In the genomic region with DNA sequence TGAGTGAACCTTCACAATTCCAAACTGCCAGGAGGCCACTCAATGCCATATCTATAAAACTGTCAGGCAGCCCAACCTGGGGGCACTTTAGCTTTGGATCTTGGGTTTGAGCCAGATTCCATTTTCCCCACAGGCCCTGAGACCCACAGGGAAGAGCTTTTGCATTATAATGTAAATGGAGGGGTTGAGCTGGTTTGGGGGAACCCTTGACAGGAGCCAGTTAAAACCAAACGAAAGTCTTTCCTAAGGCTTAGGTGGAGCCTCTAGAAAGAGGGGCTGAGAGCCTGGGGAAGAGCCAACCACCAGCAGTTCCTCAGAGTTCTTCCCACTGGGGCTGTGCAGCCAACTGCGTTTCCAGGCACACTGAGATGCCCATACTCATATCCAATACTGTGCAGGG, we compare ENCODE assay signal across 14 cellular contexts. TPM values are rescaled to one million over a fixed set of nuclear protein-coding genes. Genes with fewer than 3 reads are reported as not detected.
DNase-seq lines count a peak whose midpoint lies in the region; ATAC-seq and TF ChIP-seq lines count a peak whose summit lies in the region.
"Had no signal": no experiment of that assay in that cellular context is flagged by ENCODE, and none has a peak within 500 bp of the region (broad histone marks: within the 10 kb centered on the region; RNA-seq: fewer than 3 reads in every experiment).

No MANE protein-coding gene starts in this region.

- ATAC-seq in WTC11, result peak; percentile 65
- ATAC-seq in naive B cell (ENCODE audit: low read depth in 2 of 2), result no peak
- ATAC-seq: Right ventricle myocardium inferior had no signal

- peak overlapping the region in 2 of 4 donors; percentile 73 to 75 for H3K4me3 Mint-ChIP-seq in IgD-negative memory B cell
- no peak overlapping the region; the same call in 1 of the 2 replicates for H3K4me3 Mint-ChIP-seq in WTC11
- peak overlapping the region in 5 of 8 donors; percentile 46 to 81 (median 73) for H3K4me3 Mint-ChIP-seq in naive B cell
- no peak overlapping the region for H3K4me3 Mint-ChIP-seq in activated CD4-positive, alpha-beta T cell treated with anti-CD3 and anti-CD28 coated beads, Interleukin-2, amount 10 ng/mL, durations not matched to agents 24 days and 14 days
- H3K4me3 Mint-ChIP-seq: CD4-positive, alpha-beta T cell had no signal

- no peaks in the 10 kb centered on the region for H3K27me3 ChIP-seq in uterus
- H3K27me3 ChIP-seq: Peyer's patch had no signal

- H3K4me3 ChIP-seq in uterus, result no peak overlapping the region
- H3K4me3 ChIP-seq: Peyer's patch had no signal

- DNase-seq in DMS79 treated with DMSO at 0.1 percent for 48 hours (lab: John Stamatoyannopoulos, UW) (peak; percentile 43), WTC11 (ENCODE audit: low spot score) (no peak), naive B cell (no peak), NOMO-1 treated with dmso at 0.1 percent for 144 hours (lab: John Stamatoyannopoulos, UW; ENCODE audit: unreplicated experiment) (no peak), uterus (no peak), cerebellar cortex (ENCODE audit: low spot score) (no peak)
- DNase-seq in activated CD4-positive, alpha-beta T cell treated with anti-CD3 and anti-CD28 coated beads, Interleukin-2, amount 10 ng/mL, durations not matched to agents 24 days and 14 days, result no peak
- DNase-seq: CD4-positive, alpha-beta T cell; NCI-H146; NCI-H2107; NCI-H774; Peyer's patch had no signal

- POLR2A ChIA-PET in WTC11 (lab: Charles Lee), result interaction anchor here (1.4 kb wide), 1 partner anchor 39 kb away, joined by 3 read pairs; no protein-coding TSS in a partner anchor

- H3K27ac Mint-ChIP-seq in IgD-negative memory B cell (peak overlapping the region; percentile 69 to 90 (median 90)), WTC11 (peak overlapping the region; percentile 25; the same call in 1 of the 2 replicates), naive B cell (peak overlapping the region; percentile 11 to 96 (median 90))
- H3K27ac Mint-ChIP-seq in activated CD4-positive, alpha-beta T cell treated with anti-CD3 and anti-CD28 coated beads, Interleukin-2, amount 10 ng/mL, durations not matched to agents 24 days and 14 days, result no peak overlapping the region
- H3K27ac Mint-ChIP-seq: CD4-positive, alpha-beta T cell had no signal

- no peaks in the 10 kb centered on the region for H3K36me3 ChIP-seq in uterus
- H3K36me3 ChIP-seq: Peyer's patch had no signal

- peaks cover 80 to 85% (median 85%) of the 10 kb centered on the region in 3 donors for H3K4me1 Mint-ChIP-seq in IgD-negative memory B cell
- H3K4me1 Mint-ChIP-seq in WTC11, result peaks cover 94% of the 10 kb centered on the region
- H3K4me1 Mint-ChIP-seq in naive B cell, result peaks cover 82 to 99% (median 98%) of the 10 kb centered on the region in 3 donors
- H3K4me1 Mint-ChIP-seq in activated CD4-positive, alpha-beta T cell treated with anti-CD3 and anti-CD28 coated beads, Interleukin-2, amount 10 ng/mL, durations not matched to agents 24 days and 14 days, result peaks cover 1% of the 10 kb centered on the region

- no peak for TF ChIP-seq POLR2A in uterus (IDR thresholded peaks at IDR 0.05)

- H3K9me3 Mint-ChIP-seq in IgD-negative memory B cell, result no peaks in the 10 kb centered on the region
- H3K9me3 Mint-ChIP-seq in WTC11, result no peaks in the 10 kb centered on the region
- no peaks in the 10 kb centered on the region for H3K9me3 Mint-ChIP-seq in naive B cell
- H3K9me3 Mint-ChIP-seq in activated CD4-positive, alpha-beta T cell treated with anti-CD3 and anti-CD28 coated beads, Interleukin-2, amount 10 ng/mL, durations not matched to agents 24 days and 14 days, result no peaks in the 10 kb centered on the region
- H3K9me3 Mint-ChIP-seq: CD4-positive, alpha-beta T cell had no signal

- intact Hi-C loops in uterus (cut with DNase I; ENCODE audit: low total_unique reads), result no loop called here
- intact Hi-C loops in activated CD4-positive, alpha-beta T cell treated with anti-CD3 and anti-CD28 coated beads, Interleukin-2, amount 10 ng/mL, durations not matched to agents 24 days and 14 days (cut with micrococcal nuclease), result no loop called here

- peaks cover 7% of the 10 kb centered on the region for H3K36me3 Mint-ChIP-seq in IgD-negative memory B cell
- no peaks in the 10 kb centered on the region; the same call in 1 of the 2 replicates for H3K36me3 Mint-ChIP-seq in WTC11
- peaks cover 19 to 28% of the 10 kb centered on the region in 2 donors for H3K36me3 Mint-ChIP-seq in naive B cell
- no peaks in the 10 kb centered on the region for H3K36me3 Mint-ChIP-seq in activated CD4-positive, alpha-beta T cell treated with anti-CD3 and anti-CD28 coated beads, Interleukin-2, amount 10 ng/mL, durations not matched to agents 24 days and 14 days (ENCODE audit: low read depth)

- TF ChIP-seq CTCF in WTC11 (IDR thresholded peaks at IDR 0.05), result no peak
- TF ChIP-seq CTCF in uterus (IDR thresholded peaks at IDR 0.05), result no peak

- no peaks in the 10 kb centered on the region for H3K9me3 ChIP-seq in uterus
- H3K9me3 ChIP-seq: Peyer's patch had no signal

- CTCF ChIA-PET in WTC11 (lab: Charles Lee), result interaction anchor here (0.8 to 2.2 kb wide), 3 partner anchors 39 to 164 kb away, joined by 4 to 7 read pairs (median 5); no protein-coding TSS in a partner anchor

- H3K27me3 Mint-ChIP-seq in IgD-negative memory B cell (no peaks in the 10 kb centered on the region), WTC11 (ENCODE audit: low read depth) (no peaks in the 10 kb centered on the region), naive B cell (no peaks in the 10 kb centered on the region)
- peaks cover 18% of the 10 kb centered on the region for H3K27me3 Mint-ChIP-seq in activated CD4-positive, alpha-beta T cell treated with anti-CD3 and anti-CD28 coated beads, Interleukin-2, amount 10 ng/mL, durations not matched to agents 24 days and 14 days

- H3K27ac ChIP-seq in uterus, result no peak overlapping the region

- H3K4me1 ChIP-seq in uterus, result no peaks in the 10 kb centered on the region

TF ChIP-seq in WTC11, 78 proteins besides CTCF, POLR2A, EP300 and RAD21:
- no peak for TF ChIP-seq FOXJ3 (CRISPR knock-in tag; IDR thresholded peaks at IDR 0.05; ENCODE audit: borderline replicate concordance)
- no peak for TF ChIP-seq ELF4 (CRISPR knock-in tag; IDR thresholded peaks at IDR 0.05; ENCODE audit: low read depth)
- TF ChIP-seq NFE2L1 (CRISPR knock-in tag; IDR thresholded peaks at IDR 0.05), result no peak
- TF ChIP-seq NFATC4 (CRISPR knock-in tag; IDR thresholded peaks at IDR 0.05), result no peak
- TF ChIP-seq ZNF121 (CRISPR knock-in tag; IDR thresholded peaks at IDR 0.05), result no peak
- no peak for TF ChIP-seq KAT7 (CRISPR knock-in tag; IDR thresholded peaks at IDR 0.05; ENCODE audit: borderline replicate concordance)
- TF ChIP-seq, protein P1, sequence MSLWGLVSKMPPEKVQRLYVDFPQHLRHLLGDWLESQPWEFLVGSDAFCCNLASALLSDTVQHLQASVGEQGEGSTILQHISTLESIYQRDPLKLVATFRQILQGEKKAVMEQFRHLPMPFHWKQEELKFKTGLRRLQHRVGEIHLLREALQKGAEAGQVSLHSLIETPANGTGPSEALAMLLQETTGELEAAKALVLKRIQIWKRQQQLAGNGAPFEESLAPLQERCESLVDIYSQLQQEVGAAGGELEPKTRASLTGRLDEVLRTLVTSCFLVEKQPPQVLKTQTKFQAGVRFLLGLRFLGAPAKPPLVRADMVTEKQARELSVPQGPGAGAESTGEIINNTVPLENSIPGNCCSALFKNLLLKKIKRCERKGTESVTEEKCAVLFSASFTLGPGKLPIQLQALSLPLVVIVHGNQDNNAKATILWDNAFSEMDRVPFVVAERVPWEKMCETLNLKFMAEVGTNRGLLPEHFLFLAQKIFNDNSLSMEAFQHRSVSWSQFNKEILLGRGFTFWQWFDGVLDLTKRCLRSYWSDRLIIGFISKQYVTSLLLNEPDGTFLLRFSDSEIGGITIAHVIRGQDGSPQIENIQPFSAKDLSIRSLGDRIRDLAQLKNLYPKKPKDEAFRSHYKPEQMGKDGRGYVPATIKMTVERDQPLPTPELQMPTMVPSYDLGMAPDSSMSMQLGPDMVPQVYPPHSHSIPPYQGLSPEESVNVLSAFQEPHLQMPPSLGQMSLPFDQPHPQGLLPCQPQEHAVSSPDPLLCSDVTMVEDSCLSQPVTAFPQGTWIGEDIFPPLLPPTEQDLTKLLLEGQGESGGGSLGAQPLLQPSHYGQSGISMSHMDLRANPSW (CRISPR knock-in tag; conservative IDR thresholded peaks at IDR 0.05; ENCODE audit: low read depth), result no peak
- TF ChIP-seq HMGA2 (CRISPR knock-in tag; IDR thresholded peaks at IDR 0.05), result no peak
- no peak for TF ChIP-seq SOX15 (CRISPR knock-in tag; IDR thresholded peaks at IDR 0.05)
- TF ChIP-seq, protein P2, sequence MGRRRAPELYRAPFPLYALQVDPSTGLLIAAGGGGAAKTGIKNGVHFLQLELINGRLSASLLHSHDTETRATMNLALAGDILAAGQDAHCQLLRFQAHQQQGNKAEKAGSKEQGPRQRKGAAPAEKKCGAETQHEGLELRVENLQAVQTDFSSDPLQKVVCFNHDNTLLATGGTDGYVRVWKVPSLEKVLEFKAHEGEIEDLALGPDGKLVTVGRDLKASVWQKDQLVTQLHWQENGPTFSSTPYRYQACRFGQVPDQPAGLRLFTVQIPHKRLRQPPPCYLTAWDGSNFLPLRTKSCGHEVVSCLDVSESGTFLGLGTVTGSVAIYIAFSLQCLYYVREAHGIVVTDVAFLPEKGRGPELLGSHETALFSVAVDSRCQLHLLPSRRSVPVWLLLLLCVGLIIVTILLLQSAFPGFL (CRISPR knock-in tag; IDR thresholded peaks at IDR 0.05; ENCODE audit: borderline replicate concordance), result no peak
- TF ChIP-seq ZNF138 (CRISPR knock-in tag; conservative IDR thresholded peaks at IDR 0.05), result no peak
- no peak for TF ChIP-seq ZNF396 (CRISPR knock-in tag; IDR thresholded peaks at IDR 0.05; ENCODE audit: borderline replicate concordance)
- no peak for TF ChIP-seq GTF2I (CRISPR knock-in tag; conservative IDR thresholded peaks at IDR 0.05)
- no peak for TF ChIP-seq NR2C2 (CRISPR knock-in tag; IDR thresholded peaks at IDR 0.05)
- TF ChIP-seq SMAD4 (CRISPR knock-in tag; IDR thresholded peaks at IDR 0.05), result no peak
- no peak for TF ChIP-seq OVOL2 (CRISPR knock-in tag; IDR thresholded peaks at IDR 0.05; ENCODE audit: borderline replicate concordance)
- no peak for TF ChIP-seq TP53 (CRISPR knock-in tag; IDR thresholded peaks at IDR 0.05)

RNA-seq across cellular contexts. Expression of a gene that starts 42.7 kb away (rescaled TPM):
- polyA plus RNA-seq in IgD-negative memory B cell (189 TPM), naive B cell (ENCODE audit: low read depth in 6 of 6) (100 to 1,000 TPM; 152 to 246 (median 192) TPM)
- total RNA-seq in WTC11 (2021) (45.0 to 53.2 TPM (median 46.8 TPM) in 3 replicates), uterus (1 to 10 TPM; 1.5 to 8.8 (median 3.2) TPM)
- total RNA-seq in activated CD4-positive, alpha-beta T cell treated with anti-CD3 and anti-CD28 coated beads, Interleukin-2, amount 10 ng/mL, durations not matched to agents 24 days and 14 days, result not detected in 2 replicates

Comparison
In these comparisons a context has a peak if more than half of its experiments do, and no peak if none do; other contexts are left out.
1. H3K4me3 Mint-ChIP-seq: peak in naive B cell (5 of 8); none in WTC11 (single experiment) and activated CD4-positive, alpha-beta T cell treated with anti-CD3 and anti-CD28 coated beads, Interleukin-2, amount 10 ng/mL, durations not matched to agents 24 days and 14 days (single experiment).